27 cellular contexts compared by ENCODE assay signal in genomic region chr13:76292031-76292430, GRCh38.
"Had no signal": no experiment of that assay in that cellular context is flagged by ENCODE, and none has a peak within 500 bp of the region (broad histone marks: within the 10 kb centered on the region; RNA-seq: fewer than 3 reads in every experiment).

No MANE protein-coding gene starts in this region.

- H3K9me3 Mint-ChIP-seq: activated CD4-positive, alpha-beta T cell treated with anti-CD3 and anti-CD28 coated beads, Interleukin-2, amount 10 ng/mL, durations not matched to agents 24 days and 14 days; activated naive CD4-positive, alpha-beta T cell treated with anti-CD3 and anti-CD28 coated beads, Interleukin-2, amount 50 U/mL, for 72 hours had no signal

- H3K4me3 Mint-ChIP-seq: activated CD4-positive, alpha-beta memory T cell treated with anti-CD3 and anti-CD28 coated beads for 36 hours; activated CD4-positive, alpha-beta T cell treated with anti-CD3 and anti-CD28 coated beads for 36 hours; activated CD4-positive, alpha-beta T cell treated with anti-CD3 and anti-CD28 coated beads, Interleukin-2, amount 10 ng/mL, durations not matched to agents 24 days and 14 days; activated CD8-positive, alpha-beta memory T cell treated with anti-CD3 and anti-CD28 coated beads, Interleukin-2, amount 10 ng/mL, durations not matched to agents 7 days and 5 days; activated CD8-positive, alpha-beta T cell treated with anti-CD3 and anti-CD28 coated beads, Interleukin-2, amount 10 ng/mL, durations not matched to agents 7 days and 5 days; activated naive CD4-positive, alpha-beta T cell treated with anti-CD3 and anti-CD28 coated beads, Interleukin-2, amount 10 ng/mL, durations not matched to agents 7 days and 5 days; activated naive CD8-positive, alpha-beta T cell treated with anti-CD3 and anti-CD28 coated beads, Interleukin-2, amount 10 ng/mL, durations not matched to agents 7 days and 5 days; activated T-cell treated with anti-CD3 and anti-CD28 coated beads, Interleukin-2, amount 50 U/mL, for 72 hours; effector memory CD8-positive, alpha-beta T cell had no signal

- H3K36me3 Mint-ChIP-seq: activated CD4-positive, alpha-beta memory T cell treated with anti-CD3 and anti-CD28 coated beads for 36 hours; activated CD8-positive, alpha-beta memory T cell treated with anti-CD3 and anti-CD28 coated beads, Interleukin-2, amount 10 ng/mL, durations not matched to agents 7 days and 5 days; activated naive CD4-positive, alpha-beta T cell treated with anti-CD3 and anti-CD28 coated beads, Interleukin-2, amount 10 ng/mL, durations not matched to agents 7 days and 5 days; activated naive CD4-positive, alpha-beta T cell treated with anti-CD3 and anti-CD28 coated beads, Interleukin-2, amount 50 U/mL, for 72 hours; activated naive CD8-positive, alpha-beta T cell treated with anti-CD3 and anti-CD28 coated beads, Interleukin-2, amount 10 ng/mL, durations not matched to agents 7 days and 5 days had no signal

- H3K9me3 ChIP-seq: ascending aorta, esophagus muscularis mucosa, gastrocnemius medialis had no signal

- H3K4me1 ChIP-seq: foreskin keratinocyte had no signal

- H3K27ac ChIP-seq: esophagus muscularis mucosa, foreskin keratinocyte, gastrocnemius medialis had no signal

- H3K27ac Mint-ChIP-seq: activated CD4-positive, alpha-beta memory T cell treated with anti-CD3 and anti-CD28 coated beads for 36 hours; activated CD4-positive, alpha-beta T cell treated with anti-CD3 and anti-CD28 coated beads for 36 hours; activated CD4-positive, alpha-beta T cell treated with anti-CD3 and anti-CD28 coated beads, Interleukin-2, amount 10 ng/mL, durations not matched to agents 24 days and 14 days; activated CD8-positive, alpha-beta memory T cell treated with anti-CD3 and anti-CD28 coated beads, Interleukin-2, amount 10 ng/mL, durations not matched to agents 7 days and 5 days; activated CD8-positive, alpha-beta T cell treated with anti-CD3 and anti-CD28 coated beads, Interleukin-2, amount 10 ng/mL, durations not matched to agents 7 days and 5 days; activated naive CD4-positive, alpha-beta T cell treated with anti-CD3 and anti-CD28 coated beads, Interleukin-2, amount 10 ng/mL, durations not matched to agents 7 days and 5 days; activated naive CD4-positive, alpha-beta T cell treated with anti-CD3 and anti-CD28 coated beads, Interleukin-2, amount 50 U/mL, for 72 hours; activated naive CD8-positive, alpha-beta T cell treated with anti-CD3 and anti-CD28 coated beads, Interleukin-2, amount 10 ng/mL, durations not matched to agents 7 days and 5 days; activated T-cell treated with anti-CD3 and anti-CD28 coated beads, Interleukin-2, amount 50 U/mL, for 72 hours; effector memory CD8-positive, alpha-beta T cell had no signal

- H3K36me3 ChIP-seq: ascending aorta, brain microvascular endothelial cell, esophagus muscularis mucosa, gastrocnemius medialis had no signal

- H3K27me3 ChIP-seq: ascending aorta, brain microvascular endothelial cell, esophagus muscularis mucosa, foreskin keratinocyte, gastrocnemius medialis had no signal

- H3K4me1 Mint-ChIP-seq: activated CD4-positive, alpha-beta T cell treated with anti-CD3 and anti-CD28 coated beads for 36 hours; activated CD4-positive, alpha-beta T cell treated with anti-CD3 and anti-CD28 coated beads, Interleukin-2, amount 10 ng/mL, durations not matched to agents 24 days and 14 days; activated CD8-positive, alpha-beta memory T cell treated with anti-CD3 and anti-CD28 coated beads, Interleukin-2, amount 10 ng/mL, durations not matched to agents 7 days and 5 days; activated naive CD4-positive, alpha-beta T cell treated with anti-CD3 and anti-CD28 coated beads, Interleukin-2, amount 10 ng/mL, durations not matched to agents 7 days and 5 days; activated naive CD8-positive, alpha-beta T cell treated with anti-CD3 and anti-CD28 coated beads, Interleukin-2, amount 10 ng/mL, durations not matched to agents 7 days and 5 days had no signal

- H3K27me3 Mint-ChIP-seq: activated CD4-positive, alpha-beta memory T cell treated with anti-CD3 and anti-CD28 coated beads for 36 hours; activated CD4-positive, alpha-beta T cell treated with anti-CD3 and anti-CD28 coated beads for 36 hours; activated CD4-positive, alpha-beta T cell treated with anti-CD3 and anti-CD28 coated beads, Interleukin-2, amount 10 ng/mL, durations not matched to agents 24 days and 14 days; activated CD8-positive, alpha-beta memory T cell treated with anti-CD3 and anti-CD28 coated beads, Interleukin-2, amount 10 ng/mL, durations not matched to agents 7 days and 5 days; activated naive CD4-positive, alpha-beta T cell treated with anti-CD3 and anti-CD28 coated beads, Interleukin-2, amount 10 ng/mL, durations not matched to agents 7 days and 5 days; activated naive CD8-positive, alpha-beta T cell treated with anti-CD3 and anti-CD28 coated beads, Interleukin-2, amount 10 ng/mL, durations not matched to agents 7 days and 5 days; effector memory CD8-positive, alpha-beta T cell had no signal

- H3K4me3 ChIP-seq: ascending aorta, esophagus muscularis mucosa, gastrocnemius medialis had no signal

- ATAC-seq: activated CD4-positive, alpha-beta T cell treated with anti-CD3 and anti-CD28 coated beads for 36 hours; activated CD8-positive, alpha-beta memory T cell treated with anti-CD3 and anti-CD28 coated beads, Interleukin-2, amount 10 ng/mL, durations not matched to agents 7 days and 5 days; activated CD8-positive, alpha-beta T cell treated with anti-CD3 and anti-CD28 coated beads, Interleukin-2, amount 10 ng/mL, durations not matched to agents 7 days and 5 days; activated naive CD4-positive, alpha-beta T cell treated with anti-CD3 and anti-CD28 coated beads, Interleukin-2, amount 50 U/mL, for 72 hours; activated T-cell treated with anti-CD3 and anti-CD28 coated beads, Interleukin-2, amount 50 U/mL, for 72 hours; effector memory CD8-positive, alpha-beta T cell; foreskin keratinocyte; gastrocnemius medialis had no signal

- DNase-seq: activated CD4-positive, alpha-beta memory T cell treated with anti-CD3 and anti-CD28 coated beads for 36 hours; activated CD4-positive, alpha-beta T cell treated with anti-CD3 and anti-CD28 coated beads for 36 hours; activated CD4-positive, alpha-beta T cell treated with anti-CD3 and anti-CD28 coated beads, Interleukin-2, amount 10 ng/mL, durations not matched to agents 24 days and 14 days; activated CD4-positive, CD25-positive, alpha-beta regulatory T cell; activated CD4-positive, CD25-positive, alpha-beta regulatory T cell treated with anti-CD3 and anti-CD28 coated beads, Interleukin-2, amount 50 U/mL, for 72 hours; activated CD8-positive, alpha-beta memory T cell treated with anti-CD3 and anti-CD28 coated beads, Interleukin-2, amount 10 ng/mL, durations not matched to agents 7 days and 5 days; activated CD8-positive, alpha-beta memory T cell treated with anti-CD3 and anti-CD28 coated beads, Interleukin-2, amount 50 U/mL, for 4 hours; activated CD8-positive, alpha-beta T cell treated with anti-CD3 and anti-CD28 coated beads, Interleukin-2, amount 10 ng/mL, durations not matched to agents 7 days and 5 days; activated gamma-delta T cell; activated naive CD4-positive, alpha-beta T cell; activated naive CD4-positive, alpha-beta T cell treated with anti-CD3 and anti-CD28 coated beads, Interleukin-2, amount 10 ng/mL, durations not matched to agents 7 days and 5 days; activated naive CD8-positive, alpha-beta T cell treated with anti-CD3 and anti-CD28 coated beads, Interleukin-2, amount 10 ng/mL, durations not matched to agents 7 days and 5 days; activated T-cell treated with anti-CD3 and anti-CD28 coated beads, Interleukin-2, amount 50 U/mL, for 1 hour; activated T-cell treated with anti-CD3 and anti-CD28 coated beads, Interleukin-2, amount 50 U/mL, for 72 hours; brain microvascular endothelial cell; cortex of kidney; dermis blood vessel endothelial cell; effector CD4-positive, alpha-beta T cell; effector memory CD8-positive, alpha-beta T cell; erythroblast; foreskin keratinocyte; gastrocnemius medialis; glutamatergic neuron; T-helper 2 cell had no signal
